In the genomic region with DNA sequence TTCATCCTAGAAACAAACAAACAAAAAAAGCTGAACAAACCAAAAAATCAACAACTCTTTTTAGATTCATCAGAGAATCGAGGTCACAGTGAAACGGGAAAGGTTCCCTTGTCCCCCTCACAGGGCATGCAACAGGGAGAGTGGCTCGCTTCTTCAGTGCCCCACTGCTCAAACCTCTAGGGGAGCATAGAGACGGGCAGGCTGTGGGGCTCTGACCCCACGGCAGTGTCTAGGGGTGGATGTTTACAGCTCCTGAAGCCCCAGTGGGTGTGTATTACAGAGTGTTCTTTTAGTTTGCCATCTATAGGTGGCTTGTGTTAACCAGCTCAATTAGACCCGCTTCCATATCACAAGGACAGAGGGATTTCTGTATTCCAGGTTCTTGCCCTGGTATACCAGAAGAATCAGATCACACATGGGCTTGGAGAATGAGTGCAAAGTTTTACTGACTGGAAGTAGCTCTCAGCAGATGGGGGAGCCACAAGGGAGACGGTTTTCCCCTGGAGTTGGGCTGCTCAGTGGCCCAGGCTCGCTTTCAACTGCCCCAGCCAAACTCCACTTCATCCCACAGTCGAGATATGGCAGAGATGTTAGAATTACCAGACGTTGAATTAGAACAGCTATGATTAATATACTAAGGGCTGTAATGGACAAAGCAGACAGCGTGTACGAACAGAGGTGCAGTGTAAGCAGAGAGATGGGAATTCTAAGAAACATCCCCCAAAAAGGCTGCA, we compare ENCODE assay signal across 28 cellular contexts.
DNase-seq lines count a peak whose midpoint lies in the region; ATAC-seq, FAIRE-seq and TF ChIP-seq lines count a peak whose summit lies in the region.
"Had no signal": no experiment of that assay in that cellular context is flagged by ENCODE, and none has a peak within 500 bp of the region (broad histone marks: within the 10 kb centered on the region; RNA-seq: fewer than 3 reads in every experiment).

No MANE protein-coding gene starts in this region.

- FAIRE-seq in GM12892 (lab: Jason Lieb, UNC) (no peak), D721Med (lab: Jason Lieb, UNC) (no peak)
- FAIRE-seq: G401.6 had no signal

- TF ChIP-seq CTCF in A673 (conservative IDR thresholded peaks at IDR 0.05; ENCODE audit: low read depth, low read length) (no peak), H9 (conservative IDR thresholded peaks at IDR 0.05) (no peak), progenitor cell of endocrine pancreas (IDR thresholded peaks at IDR 0.05; ENCODE audit: unreplicated experiment) (no peak), D721Med (IDR thresholded peaks at IDR 0.05; ENCODE audit: insufficient read depth, missing control alignments) (no peak)

- H4K91ac ChIP-seq in H9 (ENCODE audit: insufficient read length, low read depth, low read length): no peak overlapping the region

- H3K4me3 Mint-ChIP-seq in H9 (no peak overlapping the region), progenitor cell of endocrine pancreas (ENCODE audit: low read depth) (no peak overlapping the region)
- H3K4me3 Mint-ChIP-seq in naive thymus-derived CD4-positive, alpha-beta T cell: no peak overlapping the region
- H3K4me3 Mint-ChIP-seq: activated CD4-positive, alpha-beta T cell treated with anti-CD3 and anti-CD28 coated beads, Interleukin-2, amount 10 ng/mL, durations not matched to agents 7 days and 5 days; activated naive CD4-positive, alpha-beta T cell treated with anti-CD3 and anti-CD28 coated beads for 36 hours; B cell; brain; nephron had no signal

- peaks cover 0 to 3% (median 0%) of the 10 kb centered on the region in 3 experiments; a peak in 2 of 7 replicates for H3K36me3 Mint-ChIP-seq in H9 (ENCODE audit: insufficient read depth in 1 of 3, low read depth in 3 of 3)
- no peaks in the 10 kb centered on the region for H3K36me3 Mint-ChIP-seq in progenitor cell of endocrine pancreas (ENCODE audit: insufficient read depth)
- H3K36me3 Mint-ChIP-seq in naive thymus-derived CD4-positive, alpha-beta T cell: no peaks in the 10 kb centered on the region
- H3K36me3 Mint-ChIP-seq: brain had no signal

- CTCF ChIA-PET in A673 (lab: Charles Lee): no interaction called here
- CTCF ChIA-PET in naive thymus-derived CD4-positive, alpha-beta T cell (lab: Charles Lee): interaction anchor here (0.6 kb wide), 1 partner anchor 801 kb away, joined by 3 read pairs; no protein-coding TSS in a partner anchor

- H3K27ac ChIP-seq in A673 (ENCODE audit: low read depth, low read length, poor library complexity, severe bottlenecking) (peak overlapping the region; percentile 71), H9 (ENCODE audit: insufficient read length, low read depth, low read length) (no peak overlapping the region)
- H3K27ac ChIP-seq in naive thymus-derived CD4-positive, alpha-beta T cell (ENCODE audit: low read depth, low read length): no peak overlapping the region
- H3K27ac ChIP-seq: adrenal gland, heart right ventricle, ovary, Peyer's patch had no signal

- POLR2A ChIA-PET in A673 (lab: Charles Lee; ENCODE audit: low non-redundant PET): interaction anchor here (0.7 kb wide), 1 partner anchor 98 kb away, joined by 4 read pairs; no protein-coding TSS in a partner anchor
- POLR2A ChIA-PET in naive thymus-derived CD4-positive, alpha-beta T cell (lab: Charles Lee): no interaction called here

- H3K14ac ChIP-seq in H9 (ENCODE audit: insufficient read depth, low read length): no peak overlapping the region

- no peak overlapping the region for H3K18ac ChIP-seq in H9 (ENCODE audit: insufficient read length, low read depth, low read length)

- WGBS in H9 (ENCODE audit: extremely low coverage, insufficient read length, low lambda C conversion rate): no CpG with 5 or more reads among the region's 12 CpGs

- H4K20me1 ChIP-seq in H9 (ENCODE audit: control insufficient read depth, insufficient read depth, insufficient read length): no peaks in the 10 kb centered on the region

- no peaks in the 10 kb centered on the region for H3K23me2 ChIP-seq in H9 (ENCODE audit: insufficient read length, low read depth, low read length, poor library complexity, severe bottlenecking)

- no peak overlapping the region for H2AFZ ChIP-seq in H9 (ENCODE audit: low read length)

- H2BK20ac ChIP-seq in H9 (ENCODE audit: low read depth, low read length, poor library complexity, severe bottlenecking): no peak overlapping the region

- H3K4ac ChIP-seq in H9 (ENCODE audit: low read depth, low read length): no peak overlapping the region

- H3K4me1 ChIP-seq in A673 (ENCODE audit: insufficient read depth, low read length, poor library complexity, severe bottlenecking) (peaks cover 33% of the 10 kb centered on the region), H9 (ENCODE audit: insufficient read depth, low read length) (no peaks in the 10 kb centered on the region)
- H3K4me1 ChIP-seq in naive thymus-derived CD4-positive, alpha-beta T cell (ENCODE audit: control insufficient read depth in 2 of 2, insufficient read depth in 2 of 2, low read length in 2 of 2): no peaks in the 10 kb centered on the region
- H3K4me1 ChIP-seq: adrenal gland, heart right ventricle, Peyer's patch had no signal

- H3K4me1 Mint-ChIP-seq in H9 (peaks cover 0 to 4% of the 10 kb centered on the region in 2 experiments; a peak in 1 of 4 replicates), progenitor cell of endocrine pancreas (ENCODE audit: low read depth) (peaks cover 23% of the 10 kb centered on the region)
- H3K4me1 Mint-ChIP-seq in naive thymus-derived CD4-positive, alpha-beta T cell: peaks cover 0 to 7% (median 0%) of the 10 kb centered on the region in 7 donors
- H3K4me1 Mint-ChIP-seq: B cell had no signal

- no peak overlapping the region for H2BK120ac ChIP-seq in H9 (ENCODE audit: low read depth, low read length, poor library complexity, severe bottlenecking)

- no peaks in the 10 kb centered on the region for H3K79me1 ChIP-seq in H9 (ENCODE audit: insufficient read depth, low read depth, low read length, poor library complexity, severe bottlenecking)

- no peak overlapping the region for H3K4me2 ChIP-seq in H9 (ENCODE audit: insufficient read depth, insufficient read length, low read length)

- intact Hi-C loops in A673 (cut with micrococcal nuclease; ENCODE audit: unreplicated experiment): loop anchor here (5.0 kb wide), 1 partner anchor 144 kb away; no protein-coding TSS in a partner anchor
- intact Hi-C loops in naive thymus-derived CD4-positive, alpha-beta T cell (cut with micrococcal nuclease): no loop called here

- no peak for TF ChIP-seq POLR2A in GM12892 (IDR thresholded peaks at IDR 0.05; ENCODE audit: low read depth, low read length)

- H4K5ac ChIP-seq in H9 (ENCODE audit: insufficient read length, low read depth, low read length): no peak overlapping the region

- no peaks in the 10 kb centered on the region for H3K79me2 ChIP-seq in H9 (ENCODE audit: insufficient read depth, low read length)

- H3K36me3 ChIP-seq in A673 (ENCODE audit: insufficient read depth, low read length, poor library complexity, severe bottlenecking): peaks cover 4% of the 10 kb centered on the region
- H3K36me3 ChIP-seq in naive thymus-derived CD4-positive, alpha-beta T cell (ENCODE audit: control insufficient read depth in 2 of 3, insufficient read depth in 3 of 3, low read length in 3 of 3): no peaks in the 10 kb centered on the region
- H3K36me3 ChIP-seq: adrenal gland, heart right ventricle, ovary, Peyer's patch had no signal

- no peak overlapping the region for H4K8ac ChIP-seq in H9 (replicated peaks; ENCODE audit: insufficient read length, low read depth, low read length)

- H3T11ph ChIP-seq in H9 (ENCODE audit: low read length): no peak overlapping the region

- no peak overlapping the region for H2AK5ac ChIP-seq in H9 (ENCODE audit: insufficient read length, low read length)

- H3K27me3 Mint-ChIP-seq in H9 (ENCODE audit: low read depth): no peaks in the 10 kb centered on the region
- no peaks in the 10 kb centered on the region for H3K27me3 Mint-ChIP-seq in progenitor cell of endocrine pancreas
- peaks cover 5 to 22% (median 17%) of the 10 kb centered on the region in 5 donors for H3K27me3 Mint-ChIP-seq in naive thymus-derived CD4-positive, alpha-beta T cell

- DNase-seq in A673 (ENCODE audit: low spot score) (no peak), H9 (peak; percentile 10), ecto neural progenitor cell (ENCODE audit: low spot score) (peak; percentile 28), progenitor cell of endocrine pancreas (ENCODE audit: low spot score, unreplicated experiment) (no peak), midbrain (lab: John Stamatoyannopoulos, UW) (no peak), GM12892 (ENCODE audit: insufficient read length) (no peak), D721Med (ENCODE audit: insufficient read length, low spot score) (no peak)
- no peak for DNase-seq in naive thymus-derived CD4-positive, alpha-beta T cell
- DNase-seq: ACHN; activated CD4-positive, alpha-beta T cell treated with anti-CD3 and anti-CD28 coated beads, Interleukin-2, amount 10 ng/mL, durations not matched to agents 7 days and 5 days; activated naive CD4-positive, alpha-beta T cell treated with anti-CD3 and anti-CD28 coated beads for 36 hours; heart right ventricle; IMR-90; mucosa of descending colon; NCI-H1436 treated with DMSO at 0.1 percent for 48 hours; NCI-H774; retina; stimulated activated CD4-positive, alpha-beta T cell treated with anti-CD3 and anti-CD28 coated beads, Interleukin-2, amount 100 ng/mL, for 24 hours; stimulated activated naive CD8-positive, alpha-beta T cell treated with anti-CD3 and anti-CD28 coated beads, Interleukin-15, Interleukin-2, amounts not matched to agents 100 U/mL and 50 U/mL, for 24 hours; T1000 had no signal

- H3K27me3 ChIP-seq in A673 (replicated peaks; ENCODE audit: insufficient read depth, low read depth, low read length, poor library complexity): no peaks in the 10 kb centered on the region
- H3K27me3 ChIP-seq in H9 (ENCODE audit: insufficient read depth, low read length): no peaks in the 10 kb centered on the region
- H3K27me3 ChIP-seq in naive thymus-derived CD4-positive, alpha-beta T cell (ENCODE audit: control insufficient read depth in 2 of 2, insufficient read depth in 2 of 2, low read length in 2 of 2): no peaks in the 10 kb centered on the region
- H3K27me3 ChIP-seq: adrenal gland, ovary, Peyer's patch had no signal

- no TSS peak for BruUV-seq in A673 (replicated peaks; lab: Mats Ljungman, UMichigan)

- peaks cover 10 to 14% of the 10 kb centered on the region in 2 experiments for H3K9me3 Mint-ChIP-seq in H9
- peaks cover 10% of the 10 kb centered on the region for H3K9me3 Mint-ChIP-seq in progenitor cell of endocrine pancreas (ENCODE audit: low read depth)
- peaks cover 0 to 13% (median 0%) of the 10 kb centered on the region in 11 donors for H3K9me3 Mint-ChIP-seq in naive thymus-derived CD4-positive, alpha-beta T cell
- H3K9me3 Mint-ChIP-seq: activated CD4-positive, alpha-beta T cell treated with anti-CD3 and anti-CD28 coated beads, Interleukin-2, amount 10 ng/mL, durations not matched to agents 7 days and 5 days had no signal

- H2BK12ac ChIP-seq in H9 (ENCODE audit: insufficient read length, low read depth, low read length): no peak overlapping the region

- H3K27ac Mint-ChIP-seq in H9: no peak overlapping the region; a peak in 1 of 7 replicates
- H3K27ac Mint-ChIP-seq in progenitor cell of endocrine pancreas: peak overlapping the region; percentile 47
- peak overlapping the region in 1 of 9 donors; percentile 46 for H3K27ac Mint-ChIP-seq in naive thymus-derived CD4-positive, alpha-beta T cell
- H3K27ac Mint-ChIP-seq: activated CD4-positive, alpha-beta T cell treated with anti-CD3 and anti-CD28 coated beads, Interleukin-2, amount 10 ng/mL, durations not matched to agents 7 days and 5 days; activated naive CD4-positive, alpha-beta T cell treated with anti-CD3 and anti-CD28 coated beads for 36 hours; B cell had no signal

- H3K23ac ChIP-seq in H9 (ENCODE audit: insufficient read length, low read depth, low read length): no peak overlapping the region

- no peak overlapping the region for H3K4me3 ChIP-seq in A673 (ENCODE audit: low read depth, low read length, poor library complexity, severe bottlenecking)
- no peak overlapping the region for H3K4me3 ChIP-seq in naive thymus-derived CD4-positive, alpha-beta T cell (ENCODE audit: low read length)
- H3K4me3 ChIP-seq: adrenal gland, heart right ventricle, lung, mucosa of descending colon, ovary, Peyer's patch had no signal

- no peak overlapping the region for H2BK15ac ChIP-seq in H9 (ENCODE audit: low read depth, low read length)

- peaks cover 22% of the 10 kb centered on the region for H3K9me3 ChIP-seq in A673 (ENCODE audit: low read depth, low read length, poor library complexity, severe bottlenecking)
- no peaks in the 10 kb centered on the region for H3K9me3 ChIP-seq in H9 (ENCODE audit: control insufficient read depth, low read depth, low read length)
- H3K9me3 ChIP-seq in naive thymus-derived CD4-positive, alpha-beta T cell (ENCODE audit: control insufficient read depth in 2 of 3, low read length in 3 of 3): no peaks in the 10 kb centered on the region
- H3K9me3 ChIP-seq: mucosa of descending colon, ovary, Peyer's patch had no signal

- no peak for ATAC-seq in naive thymus-derived CD4-positive, alpha-beta T cell
- ATAC-seq: heart right ventricle; stimulated activated naive CD8-positive, alpha-beta T cell treated with anti-CD3 and anti-CD28 coated beads, Interleukin-15, Interleukin-2, amounts not matched to agents 100 U/mL and 50 U/mL, for 24 hours had no signal

- H3K9ac ChIP-seq in H9 (ENCODE audit: extremely low read depth, insufficient read length, low read length): no peak overlapping the region

- H3K56ac ChIP-seq in H9 (ENCODE audit: insufficient read length, low read depth, low read length): no peak overlapping the region

- H2BK5ac ChIP-seq in H9 (ENCODE audit: insufficient read length, low read length): no peak overlapping the region

Comparison
In these comparisons a context has a peak if more than half of its experiments do, and no peak if none do; other contexts are left out.
1. DNase-seq: peak in H9 (single experiment) and ecto neural progenitor cell (single experiment); none in A673 (single experiment), progenitor cell of endocrine pancreas (single experiment), midbrain (single experiment), GM12892 (single experiment), naive thymus-derived CD4-positive, alpha-beta T cell (0 of 9) and D721Med (single experiment).